8 cellular contexts compared by ENCODE assay signal in the genomic region with DNA sequence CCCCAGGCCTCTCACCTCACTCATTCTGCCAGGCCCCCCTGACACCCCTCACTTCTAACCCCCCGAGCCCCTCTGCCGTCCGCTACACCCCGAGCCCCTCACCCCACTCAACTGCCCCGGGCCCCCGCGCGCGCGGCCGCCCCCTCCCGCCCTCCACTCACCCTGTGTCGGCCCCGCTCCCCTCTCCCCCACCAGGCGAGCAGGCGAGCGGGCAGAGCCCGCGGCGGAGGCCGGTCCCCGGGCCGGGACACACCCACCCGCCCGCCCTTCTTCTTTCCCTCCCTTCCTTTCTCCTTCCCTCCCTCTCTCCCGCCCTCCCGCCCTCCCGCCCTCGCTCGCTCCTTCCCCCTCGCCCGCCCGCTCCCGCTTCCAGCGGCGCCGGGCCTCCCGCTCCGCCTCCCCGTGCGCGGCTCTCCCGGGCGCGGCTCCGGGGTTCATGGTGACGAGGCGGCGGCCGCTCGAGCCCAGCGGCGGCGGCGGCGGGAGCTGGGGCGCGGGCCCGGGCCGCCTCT. TPM values are rescaled to one million over a fixed set of nuclear protein-coding genes. Genes with fewer than 3 reads are reported as not detected.
A peak's percentile ranks its signal among the peaks of the same experiment; 100 is the strongest.
DNase-seq lines count a peak whose midpoint lies in the region; ATAC-seq and TF ChIP-seq lines count a peak whose summit lies in the region.

A gene with protein sequence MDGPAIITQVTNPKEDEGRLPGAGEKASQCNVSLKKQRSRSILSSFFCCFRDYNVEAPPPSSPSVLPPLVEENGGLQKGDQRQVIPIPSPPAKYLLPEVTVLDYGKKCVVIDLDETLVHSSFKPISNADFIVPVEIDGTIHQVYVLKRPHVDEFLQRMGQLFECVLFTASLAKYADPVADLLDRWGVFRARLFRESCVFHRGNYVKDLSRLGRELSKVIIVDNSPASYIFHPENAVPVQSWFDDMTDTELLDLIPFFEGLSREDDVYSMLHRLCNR (plus strand): TSS at position 341 of the 512 bp plus-strand sequence. CDS start 320 bp downstream, outside the sequence.

- WGBS in esophagus, 2 donors = 1 to 3% methylated on average over 41 to 56 of the region's 60 CpGs

- CTCF ChIA-PET in HCT116 (lab: Charles Lee) = no interaction called here

- H3K4me1 ChIP-seq in HCT116 (ENCODE audit: control insufficient read depth in 1 of 2, insufficient read depth in 2 of 2, low read length in 2 of 2) = peaks cover 33 to 46% of the 10 kb centered on the region in 2 experiments
- peaks cover 8 to 12% of the 10 kb centered on the region in 2 donors for H3K4me1 ChIP-seq in esophagus (ENCODE audit: control insufficient read depth in 2 of 2, insufficient read depth in 2 of 2, low read length in 1 of 2)

- peak within 1 kb of the TSS; percentile 92 for H3K27ac Mint-ChIP-seq in type B pancreatic cell

- no peak for TF ChIP-seq CTCF in AG10803 (conservative IDR thresholded peaks at IDR 0.05; ENCODE audit: low read length)
- no peak for TF ChIP-seq CTCF in HCT116 (IDR thresholded peaks at IDR 0.05 in 2 of 3, conservative IDR thresholded peaks at IDR 0.05 in 1 of 3; ENCODE audit: borderline replicate concordance in 1 of 3, insufficient read depth in 1 of 3, low read depth in 2 of 3, low read length in 2 of 3)
- no peak for TF ChIP-seq CTCF in WERI-Rb-1 (IDR thresholded peaks at IDR 0.05; ENCODE audit: low read depth, low read length)
- no peak for TF ChIP-seq CTCF in type B pancreatic cell (conservative IDR thresholded peaks at IDR 0.05)

- TF ChIP-seq POLR2A in HCT116 (IDR thresholded peaks at IDR 0.05; ENCODE audit: borderline replicate concordance, extremely low read depth, insufficient read depth, insufficient read length) = no peak

- no peaks in the 10 kb centered on the region for H3K27me3 ChIP-seq in HCT116 (ENCODE audit: insufficient read depth, low read length)
- H3K27me3 ChIP-seq in WERI-Rb-1 (ENCODE audit: insufficient read depth, low read depth, severe bottlenecking) = no peaks in the 10 kb centered on the region
- H3K27me3 ChIP-seq in esophagus (ENCODE audit: control insufficient read depth in 1 of 2, insufficient read depth in 2 of 2, low read length in 2 of 2) = no peaks in the 10 kb centered on the region

- peak; percentile 53 for DNase-seq in AG10803 (ENCODE audit: low read depth)
- DNase-seq in HCT116 (ENCODE audit: low read depth, low spot score) = no peak
- peak; percentile 46 for DNase-seq in WERI-Rb-1
- peak; percentile 17 for DNase-seq in midbrain (lab: John Stamatoyannopoulos, UW)
- no peak for DNase-seq in type B pancreatic cell (ENCODE audit: extremely low spot score, unreplicated experiment)
- DNase-seq in HPDE6-E6E7 (ENCODE audit: extremely low spot score) = no peak
- no peak for DNase-seq in NK-92 treated with Interleukin-12 subunit alpha and Interleukin-12 subunit beta, amount 100 ng/mL, for 24 hours (lab: John Stamatoyannopoulos, UW)

- H3K4me3 ChIP-seq in AG10803 (ENCODE audit: low read length) (peak within 1 kb of the TSS; percentile 85), HCT116 (replicated peaks in 1 of 2; ENCODE audit: low read depth in 1 of 2, low read length in 2 of 2) (peak within 1 kb of the TSS; percentile 71 to 76), WERI-Rb-1 (ENCODE audit: low read depth, low read length) (peak within 1 kb of the TSS; percentile 77), esophagus (ENCODE audit: low read depth in 1 of 2, low read length in 2 of 2) (peak within 1 kb of the TSS; percentile 73 to 76)

- H3K4me1 Mint-ChIP-seq in type B pancreatic cell (ENCODE audit: unreplicated experiment) = peaks cover 26% of the 10 kb centered on the region

- no peak within 1 kb of the TSS for H2AFZ ChIP-seq in HCT116 (ENCODE audit: low read depth, low read length, poor library complexity, severe bottlenecking)

- TF ChIP-seq RAD21 in HCT116 (IDR thresholded peaks at IDR 0.05; ENCODE audit: low read depth) = no peak

- H3K36me3 ChIP-seq in HCT116 (ENCODE audit: control insufficient read depth in 1 of 2, insufficient read depth in 2 of 2, low read length in 2 of 2) (no peaks in the 10 kb centered on the region), WERI-Rb-1 (no peaks in the 10 kb centered on the region; the same call in 1 of the 2 replicates), esophagus (ENCODE audit: control insufficient read depth in 2 of 2, insufficient read depth in 2 of 2, low read length in 1 of 2) (no peaks in the 10 kb centered on the region)

- RAD21 ChIA-PET in HCT116 (lab: Charles Lee; ENCODE audit: low non-redundant PET in 1 of 2, low total read pairs in 2 of 2, uncharacterized antibody in 2 of 2, unreplicated experiment in 2 of 2) = no interaction called here

- peak within 1 kb of the TSS; percentile 94 for H3K4me3 Mint-ChIP-seq in type B pancreatic cell

- H3K79me2 ChIP-seq in HCT116 (ENCODE audit: insufficient read depth, low read length) = peaks cover 46% of the 10 kb centered on the region

- no TSS peak for BruUV-seq in HCT116 (replicated peaks; lab: Mats Ljungman, UMichigan)

- H3K9ac ChIP-seq in HCT116 (ENCODE audit: low read length) = peak within 1 kb of the TSS; percentile 69

- ATAC-seq in HCT116 = peak; percentile 21

- no peaks in the 10 kb centered on the region for H3K9me3 ChIP-seq in HCT116 (ENCODE audit: control insufficient read depth in 1 of 2, insufficient read depth in 1 of 2, low read depth in 1 of 2, low read length in 2 of 2)
- no peaks in the 10 kb centered on the region for H3K9me3 ChIP-seq in WERI-Rb-1 (ENCODE audit: severe bottlenecking)
- no peaks in the 10 kb centered on the region for H3K9me3 ChIP-seq in esophagus (ENCODE audit: control insufficient read depth in 2 of 2, insufficient read depth in 1 of 2, low read depth in 1 of 2, low read length in 1 of 2)

- H3K36me3 Mint-ChIP-seq in type B pancreatic cell = no peaks in the 10 kb centered on the region

- no peaks in the 10 kb centered on the region for H3K9me3 Mint-ChIP-seq in type B pancreatic cell

- H3K27ac ChIP-seq in HCT116 (ENCODE audit: low read depth, low read length) (peak within 1 kb of the TSS; percentile 72), WERI-Rb-1 (peak within 1 kb of the TSS; percentile 58), esophagus (ENCODE audit: low read depth in 2 of 2, low read length in 1 of 2) (peak within 1 kb of the TSS; percentile 86 to 96)

- POLR2A ChIA-PET in HCT116 (lab: Charles Lee) = interaction anchor here (0.6 kb wide), 1 partner anchor 10 kb away, joined by 3 read pairs; no protein-coding TSS in a partner anchor

- H3K27me3 Mint-ChIP-seq in type B pancreatic cell = no peaks in the 10 kb centered on the region

- no peaks in the 10 kb centered on the region for H3K9me2 ChIP-seq in HCT116 (ENCODE audit: insufficient read depth)

- intact Hi-C loops in HCT116 (cut with micrococcal nuclease) = no loop called here

- peak within 1 kb of the TSS; percentile 96 for H3K4me2 ChIP-seq in HCT116 (ENCODE audit: low read length)

- peaks cover 7% of the 10 kb centered on the region; the same call in 1 of the 2 replicates for H4K20me1 ChIP-seq in HCT116 (ENCODE audit: insufficient read depth)

TF ChIP-seq in HCT116, 20 proteins besides CTCF, POLR2A, EP300 and RAD21:
- TF ChIP-seq, protein P1, sequence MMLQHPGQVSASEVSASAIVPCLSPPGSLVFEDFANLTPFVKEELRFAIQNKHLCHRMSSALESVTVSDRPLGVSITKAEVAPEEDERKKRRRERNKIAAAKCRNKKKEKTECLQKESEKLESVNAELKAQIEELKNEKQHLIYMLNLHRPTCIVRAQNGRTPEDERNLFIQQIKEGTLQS (IDR thresholded peaks at IDR 0.05) = no peak
- TF ChIP-seq ZNF274 (IDR thresholded peaks at IDR 0.05; ENCODE audit: low read depth, low read length) (no peak), ELF1 (IDR thresholded peaks at IDR 0.05; ENCODE audit: borderline replicate concordance, low read depth) (no peak), SIN3A (IDR thresholded peaks at IDR 0.05; ENCODE audit: low read depth) (no peak), ZFX (IDR thresholded peaks at IDR 0.05) (no peak), JUND (IDR thresholded peaks at IDR 0.05) (no peak), EZH2phosphoT487 (IDR thresholded peaks at IDR 0.05; ENCODE audit: borderline replicate concordance) (no peak), POLR2AphosphoS5 (IDR thresholded peaks at IDR 0.05; ENCODE audit: low read depth, low read length) (no peak), EZH2 (IDR thresholded peaks at IDR 0.05) (no peak), CBX3 (IDR thresholded peaks at IDR 0.05; ENCODE audit: low read depth) (no peak)

RNA-seq across cellular contexts. Expression of the gene that starts here (rescaled TPM):
- total RNA-seq in HCT116 (2021; ENCODE audit: unreplicated experiment) = 34.4 TPM
- 17.1 and 27.8 TPM in 2 replicates for polyA plus RNA-seq in HCT116 (2012)
- 10 to 100 TPM in 1 of 2 donors, 1 to 10 TPM in 1; 7.6 to 13.6 TPM for polyA plus RNA-seq in esophagus
- total RNA-seq in type B pancreatic cell (ENCODE audit: low replicate concordance) = 72.7 and 98.4 TPM in 2 replicates

Comparison
In these comparisons a context has a peak if more than half of its experiments do, and no peak if none do; other contexts are left out.
1. DNase-seq: peak in AG10803 (single experiment), WERI-Rb-1 (single experiment) and midbrain (single experiment); none in HCT116 (single experiment), type B pancreatic cell (single experiment), HPDE6-E6E7 (single experiment) and NK-92 treated with Interleukin-12 subunit alpha and Interleukin-12 subunit beta, amount 100 ng/mL, for 24 hours (single experiment).
2. Peak in every context shown above with its lines, with median percentiles within 50 percentile points of each other: H3K4me3 ChIP-seq and H3K27ac ChIP-seq.